ENCODE assay signal across 23 cellular contexts in genomic region chr5:95748133-95748532, GRCh38. TPM values are rescaled to one million over a fixed set of nuclear protein-coding genes. Genes with fewer than 3 reads are reported as not detected.
DNase-seq lines count a peak whose midpoint lies in the region; ATAC-seq and TF ChIP-seq lines count a peak whose summit lies in the region.
"Had no signal": no experiment of that assay in that cellular context is flagged by ENCODE, and none has a peak within 500 bp of the region (broad histone marks: within the 10 kb centered on the region; RNA-seq: fewer than 3 reads in every experiment).

No MANE protein-coding gene starts in this region.

- H3K79me1 ChIP-seq in IMR-90 (ENCODE audit: low read depth in 1 of 2, low read length in 2 of 2) = peaks cover 44 to 70% of the 10 kb centered on the region in 2 experiments

- BruUV-seq in IMR-90 (replicated peaks; lab: Mats Ljungman, UMichigan) (no TSS peak), MCF 10A (replicated peaks; lab: Mats Ljungman, UMichigan) (no TSS peak)

- H2BK15ac ChIP-seq in IMR-90 (ENCODE audit: low read depth, low read length) = no peak overlapping the region

- CTCF ChIA-PET in IMR-90 (lab: Yijun Ruan, JAX) = no interaction called here
- CTCF ChIA-PET in MCF 10A (lab: Yijun Ruan, JAX) = interaction anchor here (0.6 kb wide), 1 partner anchor 193 kb away, joined by 4 read pairs; the partner anchor contains the start of genes ARSK and SKIC3

- H2BK120ac ChIP-seq in IMR-90 (ENCODE audit: low read depth, low read length) = no peak overlapping the region

- H4K5ac ChIP-seq in IMR-90 (ENCODE audit: low read depth, low read length) = no peak overlapping the region

- in situ Hi-C loops in IMR-90 (cut with MboI; ENCODE audit: low sequenced_read_pairs) = no loop called here

- DNase-seq in IMR-90 (no peak), endodermal cell (no peak), right lobe of liver (no peak), thyroid gland (no peak), MCF 10A (ENCODE audit: unreplicated experiment) (no peak), uterus (no peak), hepatic stellate cell (ENCODE audit: low spot score) (no peak), MV-4-11 (lab: John Stamatoyannopoulos, UW) (no peak)
- DNase-seq: CD4-positive, CD25-positive, alpha-beta regulatory T cell; GOT3; HFFc6; Kasumi-1; MG63; NCI-H2029 treated with DMSO at 0.1 percent for 48 hours; NCI-H446 treated with DMSO at 0.1 percent for 48 hours; NCI-H526 treated with DMSO at 0.1 percent for 48 hours; Right ventricle myocardium superior; RPMI8226 had no signal

- no peak overlapping the region for H2AFZ ChIP-seq in IMR-90 (replicated peaks; ENCODE audit: low read length, poor library complexity)

- H3K9me3 Mint-ChIP-seq in endodermal cell (no peaks in the 10 kb centered on the region), MCF 10A (ENCODE audit: unreplicated experiment) (no peaks in the 10 kb centered on the region)
- H3K9me3 Mint-ChIP-seq: CD4-positive, CD25-positive, alpha-beta regulatory T cell; HFFc6 had no signal

- H3K27ac Mint-ChIP-seq in endodermal cell = no peak overlapping the region
- no peak overlapping the region for H3K27ac Mint-ChIP-seq in MCF 10A (ENCODE audit: low read depth, unreplicated experiment)
- H3K27ac Mint-ChIP-seq: CD4-positive, CD25-positive, alpha-beta regulatory T cell; HFFc6 had no signal

- H3K18ac ChIP-seq in IMR-90 (ENCODE audit: low read depth, low read length) = no peak overlapping the region

- intact Hi-C loops in IMR-90 (cut with micrococcal nuclease) (no loop called here), right lobe of liver (cut with DNase I) (no loop called here), thyroid gland (cut with DNase I) (no loop called here), MCF 10A (cut with micrococcal nuclease) (no loop called here), uterus (cut with DNase I; ENCODE audit: low total_unique reads) (no loop called here)

- H4K91ac ChIP-seq in IMR-90 (ENCODE audit: insufficient read depth, low read depth, low read length) = no peak overlapping the region

- peaks cover 10% of the 10 kb centered on the region for H3K4me1 ChIP-seq in IMR-90 (ENCODE audit: control insufficient read depth, insufficient read depth, low read length)
- no peaks in the 10 kb centered on the region for H3K4me1 ChIP-seq in endodermal cell (ENCODE audit: control insufficient read depth, insufficient read depth, low read length)
- H3K4me1 ChIP-seq in right lobe of liver = peaks cover 0 to 14% (median 5%) of the 10 kb centered on the region in 4 donors
- peaks cover 33 to 36% of the 10 kb centered on the region in 2 donors for H3K4me1 ChIP-seq in thyroid gland
- no peaks in the 10 kb centered on the region for H3K4me1 ChIP-seq in uterus
- H3K4me1 ChIP-seq: BLaER1, HAP-1 had no signal

- H3K4me3 ChIP-seq in IMR-90 (ENCODE audit: insufficient read depth, low read depth, low read length) (no peak overlapping the region), endodermal cell (ENCODE audit: low read length) (peak overlapping the region; percentile 37), right lobe of liver (no peak overlapping the region), thyroid gland (replicated peaks in 1 of 3) (no peak overlapping the region), uterus (no peak overlapping the region)
- H3K4me3 ChIP-seq: BLaER1, HAP-1, K562, MG63, SJSA1 had no signal

- H4K8ac ChIP-seq in IMR-90 (ENCODE audit: low read depth in 2 of 2, low read length in 2 of 2) = no peak overlapping the region

- WGBS in IMR-90 (ENCODE audit: extremely low coverage in 2 of 2, insufficient read length in 1 of 2), 2 experiments = no CpG with 5 or more reads among the region's 2 CpGs
- WGBS in endodermal cell (ENCODE audit: insufficient coverage in 1 of 2, insufficient read length in 1 of 2), 2 experiments = 68% methylated on average over 2 of the region's 2 CpGs; no CpG with 5 or more reads in 1 of the 2 experiments
- WGBS in right lobe of liver (ENCODE audit: insufficient coverage, low coverage, low lambda C conversion rate, missing lambda C conversion rate) = 29% methylated on average over 2 of the region's 2 CpGs
- WGBS in thyroid gland, 2 donors = 28 to 52% methylated on average over 2 of the region's 2 CpGs

- H3K4me3 Mint-ChIP-seq in endodermal cell (no peak overlapping the region), MCF 10A (ENCODE audit: unreplicated experiment) (no peak overlapping the region)
- H3K4me3 Mint-ChIP-seq: CD4-positive, CD25-positive, alpha-beta regulatory T cell; HFFc6 had no signal

- H3K4me1 Mint-ChIP-seq in endodermal cell = peaks cover 15% of the 10 kb centered on the region
- peaks cover 6% of the 10 kb centered on the region for H3K4me1 Mint-ChIP-seq in MCF 10A (ENCODE audit: insufficient read depth, unreplicated experiment)
- H3K4me1 Mint-ChIP-seq: CD4-positive, CD25-positive, alpha-beta regulatory T cell had no signal

- no peak overlapping the region for H2BK5ac ChIP-seq in IMR-90 (ENCODE audit: low read depth, low read length, poor library complexity, severe bottlenecking)

- H3K27me3 Mint-ChIP-seq in endodermal cell (ENCODE audit: insufficient read depth) (no peaks in the 10 kb centered on the region), MCF 10A (ENCODE audit: insufficient read depth, unreplicated experiment) (no peaks in the 10 kb centered on the region)

- TF ChIP-seq POLR2A in IMR-90 (IDR thresholded peaks at IDR 0.05; ENCODE audit: low read depth, low read length) (no peak), right lobe of liver (IDR thresholded peaks at IDR 0.05) (no peak), thyroid gland (IDR thresholded peaks at IDR 0.05) (no peak), uterus (IDR thresholded peaks at IDR 0.05) (no peak)

- H3K9me3 ChIP-seq in IMR-90 (ENCODE audit: control insufficient read depth, insufficient read depth, low read length) = no peaks in the 10 kb centered on the region
- H3K9me3 ChIP-seq in endodermal cell (ENCODE audit: control insufficient read depth, low read length) = no peaks in the 10 kb centered on the region
- H3K9me3 ChIP-seq in right lobe of liver = no peaks in the 10 kb centered on the region
- no peaks in the 10 kb centered on the region for H3K9me3 ChIP-seq in thyroid gland
- no peaks in the 10 kb centered on the region for H3K9me3 ChIP-seq in uterus
- H3K9me3 ChIP-seq: BLaER1, HAP-1, MG63, SJSA1 had no signal

- H3K9ac ChIP-seq in IMR-90 (ENCODE audit: low read depth, low read length) = no peak overlapping the region
- H3K9ac ChIP-seq in endodermal cell (ENCODE audit: extremely low read depth, low read length, poor library complexity, severe bottlenecking) = no peak overlapping the region
- H3K9ac ChIP-seq: BLaER1 had no signal

- no peak overlapping the region for H3K4me2 ChIP-seq in IMR-90 (ENCODE audit: low read depth, low read length)
- H3K4me2 ChIP-seq: BLaER1 had no signal

- H3K56ac ChIP-seq in IMR-90 (ENCODE audit: extremely low read depth, insufficient read depth, low read length) = no peak overlapping the region

- no peak overlapping the region for H2AK9ac ChIP-seq in IMR-90 (replicated peaks; ENCODE audit: low read depth, low read length, poor library complexity)

- ATAC-seq in IMR-90 (ENCODE audit: low read depth) (no peak), right lobe of liver (peak; percentile 48 to 79 (median 74))
- ATAC-seq: K562 had no signal

- H3K23ac ChIP-seq in IMR-90 (ENCODE audit: low read depth, low read length) = 0 out of 2 replicates have a peak overlapping the region, but pooled peaks have one; percentile 67

- peaks cover 16% of the 10 kb centered on the region; the same call in 1 of the 2 replicates for H4K20me1 ChIP-seq in IMR-90 (ENCODE audit: insufficient read depth, low read length)

- TF ChIP-seq CTCF in IMR-90 (conservative IDR thresholded peaks at IDR 0.05; ENCODE audit: low read depth, low read length) (no peak), endodermal cell (conservative IDR thresholded peaks at IDR 0.05) (no peak), right lobe of liver (IDR thresholded peaks at IDR 0.05) (no peak), thyroid gland (IDR thresholded peaks at IDR 0.05) (peak in 1 of 6 experiments; percentile 6), MCF 10A (IDR thresholded peaks at IDR 0.05; ENCODE audit: unreplicated experiment) (no peak), uterus (IDR thresholded peaks at IDR 0.05) (no peak)

- peaks cover 12% of the 10 kb centered on the region for H3K9me1 ChIP-seq in IMR-90 (ENCODE audit: insufficient read depth, low read length)

- TF ChIP-seq RAD21 in IMR-90 (IDR thresholded peaks at IDR 0.05; ENCODE audit: low read length) = no peak

- dilution Hi-C loops in IMR-90 (cut with HindIII; ENCODE audit: low sequenced_read_pairs, unreplicated experiment) = no loop called here

- H3K27me3 ChIP-seq in IMR-90 (ENCODE audit: control insufficient read depth, insufficient read depth, low read length) (no peaks in the 10 kb centered on the region), endodermal cell (ENCODE audit: control insufficient read depth, insufficient read depth, low read length, poor library complexity, severe bottlenecking) (no peaks in the 10 kb centered on the region), right lobe of liver (no peaks in the 10 kb centered on the region), thyroid gland (no peaks in the 10 kb centered on the region), uterus (no peaks in the 10 kb centered on the region)
- H3K27me3 ChIP-seq: BLaER1, MG63, SJSA1 had no signal

- no peak overlapping the region for H3K4ac ChIP-seq in IMR-90 (ENCODE audit: low read depth, low read length)

- H3K14ac ChIP-seq in IMR-90 (replicated peaks; ENCODE audit: low read depth, low read length) = no peak overlapping the region

- POLR2A ChIA-PET in IMR-90 (lab: Charles Lee; ENCODE audit: unreplicated experiment) (no interaction called here), MCF 10A (lab: Yijun Ruan, JAX) (interaction anchor here (0.9 kb wide), 1 partner anchor 12 kb away, joined by 3 read pairs; no protein-coding TSS in a partner anchor)

- H3K36me3 Mint-ChIP-seq in endodermal cell (ENCODE audit: low read depth) (peaks cover 83% of the 10 kb centered on the region), MCF 10A (ENCODE audit: insufficient read depth, unreplicated experiment) (no peaks in the 10 kb centered on the region)
- H3K36me3 Mint-ChIP-seq: CD4-positive, CD25-positive, alpha-beta regulatory T cell had no signal

- no peak overlapping the region for H2BK20ac ChIP-seq in IMR-90 (ENCODE audit: low read depth, low read length)

- H2AK5ac ChIP-seq in IMR-90 (ENCODE audit: low read depth, low read length) = no peak overlapping the region

- H3K27ac ChIP-seq in IMR-90 (ENCODE audit: insufficient read depth, low read length) (no peak overlapping the region), endodermal cell (ENCODE audit: low read depth, low read length) (no peak overlapping the region), right lobe of liver (peak overlapping the region in 1 of 3 donors; percentile 39), thyroid gland (peak overlapping the region; percentile 69 to 85 (median 84)), uterus (no peak overlapping the region)
- H3K27ac ChIP-seq: BLaER1, HL-60, SJSA1 had no signal

- H3K36me3 ChIP-seq in IMR-90 (ENCODE audit: control insufficient read depth, insufficient read depth, low read length) (peaks cover 53% of the 10 kb centered on the region), endodermal cell (ENCODE audit: control insufficient read depth, insufficient read depth, low read length) (peaks cover 95% of the 10 kb centered on the region), right lobe of liver (peaks cover 0 to 17% (median 1%) of the 10 kb centered on the region in 4 donors), thyroid gland (peaks cover 0 to 2% of the 10 kb centered on the region in 2 donors), uterus (no peaks in the 10 kb centered on the region)

RNA-seq across cellular contexts. Expression of gene RHOBTB3, which starts 17.0 kb away (rescaled TPM):
- 356 and 447 TPM in 2 replicates for total RNA-seq in IMR-90 (2012; rRNA removed)
- 117 and 118 TPM in 2 replicates for polyA plus RNA-seq in IMR-90 (2012; rRNA removed)
- 106 and 114 TPM in 2 replicates for polyA plus RNA-seq in IMR-90 (2012; cell fraction: cytosol; rRNA removed)
- 115 and 315 TPM in 2 replicates for polyA plus RNA-seq in IMR-90 (2012; cell fraction: nucleus; rRNA removed; ENCODE audit: low replicate concordance)
- total RNA-seq in endodermal cell = 100 to 1,000 TPM; 432 to 444 TPM
- 116 TPM for polyA plus RNA-seq in endodermal cell (2013, experiment 1 of 2)
- polyA plus RNA-seq in endodermal cell (2013, experiment 2 of 2) = 147 TPM
- 10 to 100 TPM; 24.1 to 49.1 (median 38.9) TPM for total RNA-seq in right lobe of liver
- total RNA-seq in thyroid gland = 10 to 100 TPM; 58.7 to 85.7 (median 68.0) TPM
- 3.4 and 3.8 TPM in 2 replicates for total RNA-seq in MCF 10A (2022)
- 100 to 1,000 TPM in 1 of 4 donors, 10 to 100 TPM in 3; 70.6 to 126 (median 80.1) TPM for total RNA-seq in uterus

Comparison
In these comparisons a context has a peak if more than half of its experiments do, and no peak if none do; other contexts are left out.
1. H3K27ac ChIP-seq: peak in thyroid gland (3 of 3); none in IMR-90 (single experiment), endodermal cell (single experiment) and uterus (0 of 2).